Comparison of ENCODE assay signal across 8 cellular contexts in genomic region chr19:2627319-2627829, GRCh38.
DNase-seq lines count a peak whose midpoint lies in the region; ATAC-seq and TF ChIP-seq lines count a peak whose summit lies in the region.

No MANE protein-coding gene starts in this region.

- no peak overlapping the region for H3K4me3 ChIP-seq in DND-41 (ENCODE audit: low read depth in 1 of 2, low read length in 2 of 2)

- ATAC-seq in DND-41 (ENCODE audit: insufficient read depth, low read depth): peak; percentile 81
- no peak for ATAC-seq in HG02852 (IDR thresholded peaks at IDR 0.05; ENCODE audit: unreplicated experiment)
- ATAC-seq in GM18870 (IDR thresholded peaks at IDR 0.05; ENCODE audit: unreplicated experiment): no peak

- peaks cover 30% of the 10 kb centered on the region for H3K4me1 ChIP-seq in DND-41 (ENCODE audit: insufficient read depth, low read length)

- H4K20me1 ChIP-seq in DND-41 (ENCODE audit: insufficient read depth, low read length): no peaks in the 10 kb centered on the region

- H3K27me3 ChIP-seq in DND-41 (ENCODE audit: insufficient read depth, low read length, poor library complexity): no peaks in the 10 kb centered on the region

- peak overlapping the region; percentile 1; the same call in 1 of the 2 replicates for H3K4me2 ChIP-seq in DND-41 (ENCODE audit: insufficient read depth, low read length)

- H3K79me2 ChIP-seq in DND-41 (ENCODE audit: insufficient read depth, low read length): no peaks in the 10 kb centered on the region

- peaks cover 6% of the 10 kb centered on the region for H3K9me3 ChIP-seq in DND-41 (ENCODE audit: insufficient read depth, low read length, severe bottlenecking)

- no peaks in the 10 kb centered on the region for H3K36me3 ChIP-seq in DND-41 (ENCODE audit: insufficient read depth, low read length)

- no peak overlapping the region for H2AFZ ChIP-seq in DND-41 (ENCODE audit: low read depth, low read length)

- peak overlapping the region; percentile 76 for H3K27ac ChIP-seq in DND-41 (ENCODE audit: low read length)

- peak overlapping the region; percentile 22 for H3K9ac ChIP-seq in DND-41 (ENCODE audit: low read depth, low read length)

- peak; percentile 77 for DNase-seq in DND-41
- DNase-seq in HS-5 (ENCODE audit: low read depth): peak; percentile 89
- peak; percentile 73 to 79 for DNase-seq in activated T-cell treated with anti-CD3 and anti-CD28 coated beads, Interleukin-2, amount 50 U/mL, for 48 hours
- peak; percentile 78 for DNase-seq in germinal center (ENCODE audit: low spot score)
- peak; percentile 60 for DNase-seq in pons (ENCODE audit: low spot score)
- no peak for DNase-seq in NCI-H82 treated with DMSO at 0.1 percent for 48 hours (lab: John Stamatoyannopoulos, UW; ENCODE audit: unreplicated experiment)

- no peak for TF ChIP-seq CTCF in DND-41 (IDR thresholded peaks at IDR 0.05; ENCODE audit: borderline replicate concordance, extremely low read depth, low read length, poor library complexity, severe bottlenecking)
